Comparison of ENCODE assay signal across 9 cellular contexts in genomic region chr2:79103199-79103598, GRCh38. TPM values are rescaled to one million over a fixed set of nuclear protein-coding genes. Genes with fewer than 3 reads are reported as not detected.
"Had no signal": no experiment of that assay in that cellular context is flagged by ENCODE, and none has a peak within 500 bp of the region (broad histone marks: within the 10 kb centered on the region; RNA-seq: fewer than 3 reads in every experiment).

No MANE protein-coding gene starts in this region.

- FAIRE-seq: H1, H54, HepG2 had no signal

- DNase-seq: H9, HCEC 1CT had no signal

- ATAC-seq: GM23338, HepG2 had no signal

- H3K4me2 ChIP-seq: GM23338 had no signal

- H3K4me3 ChIP-seq: GM23338 had no signal

- H3K27ac ChIP-seq: HL-60 had no signal

RNA-seq across cellular contexts. Expression of gene REG1B, which starts 15.4 kb away (rescaled TPM):
- total RNA-seq: GM23338, H1, H9, HepG2, HT1080 had no signal
- polyA plus RNA-seq: GM23338, H1, HepG2, IgD-negative memory B cell had no signal

RNA-seq across cellular contexts. Expression of gene REG1A, which starts 17.1 kb away (rescaled TPM):
- total RNA-seq: GM23338, H1, H9, HepG2, HT1080 had no signal
- polyA plus RNA-seq: GM23338, H1, HepG2, IgD-negative memory B cell had no signal

RNA-seq across cellular contexts. Expression of gene REG3A, which starts 56.4 kb away (rescaled TPM):
- total RNA-seq: GM23338, H1, H9, HepG2, HT1080 had no signal
- polyA plus RNA-seq: GM23338, H1, IgD-negative memory B cell had no signal
